In genomic region chr11:8080674-8081590, GRCh38 we compare ENCODE assay signal across 8 cellular contexts. TPM values are rescaled to one million over a fixed set of nuclear protein-coding genes. Genes with fewer than 3 reads are reported as not detected.
DNase-seq lines count a peak whose midpoint lies in the region; ATAC-seq and TF ChIP-seq lines count a peak whose summit lies in the region.

Gene TUB, plus strand, starts transcription at chr11:8081211. Its CDS starts 300 bp downstream, at chr11:8081511.

- POLR2A ChIA-PET in activated CD4-positive, alpha-beta T cell treated with anti-CD3 and anti-CD28 coated beads, Interleukin-2, amount 10 ng/mL, durations not matched to agents 7 days and 5 days (lab: Charles Lee), result no interaction called here
- POLR2A ChIA-PET in activated CD8-positive, alpha-beta T cell treated with anti-CD3 and anti-CD28 coated beads for 36 hours (lab: Charles Lee), result no interaction called here

- WGBS in gastroesophageal sphincter (ENCODE audit: low coverage in 1 of 2), 2 donors, result no CpG with 5 or more reads among the region's 104 CpGs

- no peak for TF ChIP-seq EP300 in gastroesophageal sphincter (IDR thresholded peaks at IDR 0.05)

- H3K4me1 ChIP-seq in gastroesophageal sphincter, result peaks cover 0 to 48% (median 27%) of the 10 kb centered on the region in 3 donors

- peak within 1 kb of the TSS; percentile 55 for H3K4me3 Mint-ChIP-seq in activated CD4-positive, alpha-beta T cell treated with anti-CD3 and anti-CD28 coated beads, Interleukin-2, amount 10 ng/mL, durations not matched to agents 7 days and 5 days
- peak within 1 kb of the TSS; percentile 37 for H3K4me3 Mint-ChIP-seq in activated CD8-positive, alpha-beta T cell treated with anti-CD3 and anti-CD28 coated beads for 36 hours

- H3K27ac ChIP-seq in gastroesophageal sphincter, result peak within 1 kb of the TSS in 3 of 4 donors; percentile 55 to 74 (median 72)

- no peak for DNase-seq in activated CD4-positive, alpha-beta T cell treated with anti-CD3 and anti-CD28 coated beads, Interleukin-2, amount 10 ng/mL, durations not matched to agents 7 days and 5 days
- DNase-seq in activated CD4-positive, alpha-beta T cell treated with anti-CD3 and anti-CD28 coated beads, Interleukin-2, amount 50 U/mL, for 1 hour, result no peak
- DNase-seq in activated CD8-positive, alpha-beta T cell treated with anti-CD3 and anti-CD28 coated beads for 36 hours, result peak; percentile 9
- DNase-seq in omental fat pad (ENCODE audit: low spot score) (no peak), NCI-H1048 (lab: John Stamatoyannopoulos, UW) (no peak), NCI-H226 (no peak)
- DNase-seq in effector CD4-positive, alpha-beta T cell, result no peak

- H3K36me3 Mint-ChIP-seq in activated CD4-positive, alpha-beta T cell treated with anti-CD3 and anti-CD28 coated beads, Interleukin-2, amount 10 ng/mL, durations not matched to agents 7 days and 5 days (ENCODE audit: low read depth), result no peaks in the 10 kb centered on the region
- H3K36me3 Mint-ChIP-seq in activated CD8-positive, alpha-beta T cell treated with anti-CD3 and anti-CD28 coated beads for 36 hours (ENCODE audit: low read depth), result no peaks in the 10 kb centered on the region

- H3K27ac Mint-ChIP-seq in activated CD4-positive, alpha-beta T cell treated with anti-CD3 and anti-CD28 coated beads, Interleukin-2, amount 10 ng/mL, durations not matched to agents 7 days and 5 days, result no peak within 1 kb of the TSS
- H3K27ac Mint-ChIP-seq in activated CD8-positive, alpha-beta T cell treated with anti-CD3 and anti-CD28 coated beads for 36 hours, result no peak within 1 kb of the TSS

- peak; percentile 51 for ATAC-seq in activated CD8-positive, alpha-beta T cell treated with anti-CD3 and anti-CD28 coated beads for 36 hours
- peak; percentile 58 for ATAC-seq in gastroesophageal sphincter
- ATAC-seq in omental fat pad (ENCODE audit: low FRiP score), result peak; percentile 50

- H3K9me3 Mint-ChIP-seq in activated CD4-positive, alpha-beta T cell treated with anti-CD3 and anti-CD28 coated beads, Interleukin-2, amount 10 ng/mL, durations not matched to agents 7 days and 5 days, result no peaks in the 10 kb centered on the region
- no peaks in the 10 kb centered on the region for H3K9me3 Mint-ChIP-seq in activated CD8-positive, alpha-beta T cell treated with anti-CD3 and anti-CD28 coated beads for 36 hours

- peak in 1 of 2 donors; percentile 20 for TF ChIP-seq POLR2A in gastroesophageal sphincter (IDR thresholded peaks at IDR 0.05)

- H3K27me3 ChIP-seq in gastroesophageal sphincter, result no peaks in the 10 kb centered on the region

- H3K9me3 ChIP-seq in gastroesophageal sphincter, result no peaks in the 10 kb centered on the region

- TF ChIP-seq CTCF in activated CD8-positive, alpha-beta T cell treated with anti-CD3 and anti-CD28 coated beads for 36 hours (IDR thresholded peaks at IDR 0.05), result no peak
- TF ChIP-seq CTCF in gastroesophageal sphincter (IDR thresholded peaks at IDR 0.05), result no peak
- TF ChIP-seq CTCF in omental fat pad (IDR thresholded peaks at IDR 0.05), result no peak

- peaks cover 42% of the 10 kb centered on the region for H3K27me3 Mint-ChIP-seq in activated CD4-positive, alpha-beta T cell treated with anti-CD3 and anti-CD28 coated beads, Interleukin-2, amount 10 ng/mL, durations not matched to agents 7 days and 5 days
- H3K27me3 Mint-ChIP-seq in activated CD8-positive, alpha-beta T cell treated with anti-CD3 and anti-CD28 coated beads for 36 hours, result peaks cover 34% of the 10 kb centered on the region

- H3K4me3 ChIP-seq in gastroesophageal sphincter, result peak within 1 kb of the TSS; percentile 42 to 70

- CTCF ChIA-PET in activated CD4-positive, alpha-beta T cell treated with anti-CD3 and anti-CD28 coated beads, Interleukin-2, amount 10 ng/mL, durations not matched to agents 7 days and 5 days (lab: Charles Lee), result interaction anchor here (0.9 kb wide), 1 partner anchor 9 kb away, joined by 3 read pairs; no protein-coding TSS in a partner anchor
- CTCF ChIA-PET in activated CD8-positive, alpha-beta T cell treated with anti-CD3 and anti-CD28 coated beads for 36 hours (lab: Charles Lee), result interaction anchor here (0.8 to 2.3 kb wide), 5 partner anchors 9 to 94 kb away, joined by 3 to 8 read pairs (median 3); partner anchors contain the start of gene EIF3F

- intact Hi-C loops in activated CD8-positive, alpha-beta T cell treated with anti-CD3 and anti-CD28 coated beads for 36 hours (cut with micrococcal nuclease), result no loop called here

- H3K36me3 ChIP-seq in gastroesophageal sphincter, result no peaks in the 10 kb centered on the region

- peaks cover 2% of the 10 kb centered on the region for H3K4me1 Mint-ChIP-seq in activated CD4-positive, alpha-beta T cell treated with anti-CD3 and anti-CD28 coated beads, Interleukin-2, amount 10 ng/mL, durations not matched to agents 7 days and 5 days
- peaks cover 4% of the 10 kb centered on the region for H3K4me1 Mint-ChIP-seq in activated CD8-positive, alpha-beta T cell treated with anti-CD3 and anti-CD28 coated beads for 36 hours (ENCODE audit: low read depth)

RNA-seq across cellular contexts. Expression of gene TUB, which starts in this region (rescaled TPM):
- total RNA-seq in activated CD4-positive, alpha-beta T cell treated with anti-CD3 and anti-CD28 coated beads, Interleukin-2, amount 10 ng/mL, durations not matched to agents 7 days and 5 days, result under 1 TPM; 0.08 to 0.12 TPM
- under 1 TPM; 0.05 to 0.16 TPM for total RNA-seq in activated CD8-positive, alpha-beta T cell treated with anti-CD3 and anti-CD28 coated beads for 36 hours
- total RNA-seq in gastroesophageal sphincter (10 to 100 TPM in 3 of 4 donors, 1 to 10 TPM in 1; 8.2 to 19.0 (median 13.4) TPM), omental fat pad (10 to 100 TPM in 3 of 4 donors, 1 to 10 TPM in 1; 8.9 to 24.4 (median 12.6) TPM)

Comparison
In these comparisons a context has a peak if more than half of its experiments do, and no peak if none do; other contexts are left out.
1. RNA of gene TUB (total RNA-seq): 8.2 to 19.0 TPM in gastroesophageal sphincter and 8.9 to 24.4 TPM in omental fat pad; 0.05 to 0.16 TPM in activated CD8-positive, alpha-beta T cell treated with anti-CD3 and anti-CD28 coated beads for 36 hours and 0.08 to 0.12 TPM in activated CD4-positive, alpha-beta T cell treated with anti-CD3 and anti-CD28 coated beads, Interleukin-2, amount 10 ng/mL, durations not matched to agents 7 days and 5 days; every median in the first group is over 4 times any median in the second.
2. Peak in DNase-seq and ATAC-seq in activated CD8-positive, alpha-beta T cell treated with anti-CD3 and anti-CD28 coated beads for 36 hours; RNA of the gene not detected or under 1 TPM.
3. Peak in every context shown above with its lines, with median percentiles within 50 percentile points of each other: ATAC-seq.